Comparison of ENCODE assay signal across 8 cellular contexts in genomic region chr9:134640491-134641172, GRCh38. TPM values are rescaled to one million over a fixed set of nuclear protein-coding genes. Genes with fewer than 3 reads are reported as not detected.
A peak's percentile ranks its signal among the peaks of the same experiment; 100 is the strongest.
DNase-seq lines count a peak whose midpoint lies in the region; ATAC-seq and TF ChIP-seq lines count a peak whose summit lies in the region.

No MANE protein-coding gene starts in this region.

- H3K9me2 ChIP-seq in GM23248 (ENCODE audit: insufficient read depth), result no peaks in the 10 kb centered on the region

- in situ Hi-C loops in GM23248 (cut with MboI) (no loop called here), ACHN (cut with HindIII; ENCODE audit: low pct_ligation_motif_present, low pct_unique_long_range_greater_than_20kb, low sequenced_read_pairs) (no loop called here)

- H3K27ac ChIP-seq in GM23248, result peak overlapping the region; percentile 94
- H3K27ac ChIP-seq in WERI-Rb-1, result peak overlapping the region; percentile 77
- no peak overlapping the region for H3K27ac ChIP-seq in iPS-20b (ENCODE audit: low read length)
- peak overlapping the region; percentile 83 for H3K27ac ChIP-seq in skeletal muscle tissue (ENCODE audit: low read depth, low read length)

- H3K27me3 ChIP-seq in GM23248 (replicated peaks; ENCODE audit: insufficient read depth) (no peaks in the 10 kb centered on the region), WERI-Rb-1 (ENCODE audit: insufficient read depth, low read depth, severe bottlenecking) (no peaks in the 10 kb centered on the region), iPS-20b (ENCODE audit: insufficient read depth, low read length) (peaks cover 17% of the 10 kb centered on the region), skeletal muscle tissue (ENCODE audit: control insufficient read depth in 3 of 3, insufficient read depth in 3 of 3, low read length in 3 of 3) (peaks cover 33 to 71% (median 39%) of the 10 kb centered on the region in 3 donors)

- H3F3A ChIP-seq in GM23248 (ENCODE audit: insufficient read depth), result peaks cover 22% of the 10 kb centered on the region

- H3K9me3 Mint-ChIP-seq in activated T-helper 1 cell treated with anti-CD3 and anti-CD28 coated beads, Interleukin-12 subunit alpha, Interleukin-12 subunit beta, Interleukin-2, Interleukin-4 antibody, amounts not matched to agents 30 ng/mL and 10 ng/mL and 1 ng/mL, durations not matched to agents 14 hours and 24 hours and 36 hours, result no peaks in the 10 kb centered on the region

- no peaks in the 10 kb centered on the region for H3K36me3 Mint-ChIP-seq in activated T-helper 1 cell treated with anti-CD3 and anti-CD28 coated beads, Interleukin-12 subunit alpha, Interleukin-12 subunit beta, Interleukin-2, Interleukin-4 antibody, amounts not matched to agents 30 ng/mL and 10 ng/mL and 1 ng/mL, durations not matched to agents 14 hours and 24 hours and 36 hours (ENCODE audit: low read depth)

- peak overlapping the region; percentile 46; the same call in 1 of the 2 replicates for H2AFZ ChIP-seq in GM23248

- WGBS in GM23248 (ENCODE audit: low coverage in 1 of 2, low lambda C conversion rate in 2 of 2, missing lambda C conversion rate in 2 of 2), 2 experiments, result 63 to 64% methylated on average over 15 of the region's 15 CpGs

- H3K4me3 Mint-ChIP-seq in activated T-helper 1 cell treated with anti-CD3 and anti-CD28 coated beads, Interleukin-12 subunit alpha, Interleukin-12 subunit beta, Interleukin-2, Interleukin-4 antibody, amounts not matched to agents 30 ng/mL and 10 ng/mL and 1 ng/mL, durations not matched to agents 14 hours and 24 hours and 36 hours, result no peak overlapping the region

- H3K9me3 ChIP-seq in GM23248 (ENCODE audit: low read depth) (no peaks in the 10 kb centered on the region), WERI-Rb-1 (ENCODE audit: severe bottlenecking) (no peaks in the 10 kb centered on the region), iPS-20b (ENCODE audit: insufficient read depth, low read depth, low read length) (no peaks in the 10 kb centered on the region), skeletal muscle tissue (ENCODE audit: control insufficient read depth in 3 of 3, low read length in 3 of 3) (no peaks in the 10 kb centered on the region)

- H3K4me1 ChIP-seq in GM23248 (ENCODE audit: insufficient read depth), result peaks cover 11% of the 10 kb centered on the region; the same call in 1 of the 2 replicates
- peaks cover 7% of the 10 kb centered on the region; the same call in 1 of the 2 replicates for H3K4me1 ChIP-seq in iPS-20b (ENCODE audit: insufficient read depth, low read length)
- peaks cover 8 to 16% (median 15%) of the 10 kb centered on the region in 3 donors for H3K4me1 ChIP-seq in skeletal muscle tissue (ENCODE audit: control insufficient read depth in 3 of 3, insufficient read depth in 3 of 3, low read length in 3 of 3)

- TF ChIP-seq CTCF in WERI-Rb-1 (IDR thresholded peaks at IDR 0.05; ENCODE audit: low read depth, low read length), result no peak

- peak overlapping the region; percentile 97 for H3K9ac ChIP-seq in GM23248
- H3K9ac ChIP-seq in iPS-20b (ENCODE audit: low read depth, low read length), result peak overlapping the region; percentile 62; the same call in 1 of the 2 replicates
- peak overlapping the region in 2 of 3 donors; percentile 45 to 68 for H3K9ac ChIP-seq in skeletal muscle tissue (ENCODE audit: low read depth in 1 of 3, low read length in 3 of 3)

- H3K4me3 ChIP-seq in GM23248, result peak overlapping the region; percentile 100
- H3K4me3 ChIP-seq in WERI-Rb-1 (ENCODE audit: low read depth, low read length), result peak overlapping the region; percentile 62
- H3K4me3 ChIP-seq in iPS-20b (ENCODE audit: low read length), result peak overlapping the region; percentile 61
- H3K4me3 ChIP-seq in skeletal muscle tissue (ENCODE audit: low read length in 3 of 3), result peak overlapping the region; percentile 49 to 60 (median 52)

- H3K36me3 ChIP-seq in GM23248 (ENCODE audit: low read depth), result no peaks in the 10 kb centered on the region
- H3K36me3 ChIP-seq in WERI-Rb-1, result no peaks in the 10 kb centered on the region
- H3K36me3 ChIP-seq in iPS-20b (ENCODE audit: insufficient read depth, low read depth, low read length), result no peaks in the 10 kb centered on the region
- H3K36me3 ChIP-seq in skeletal muscle tissue (ENCODE audit: control insufficient read depth in 3 of 3, insufficient read depth in 3 of 3, low read length in 3 of 3), result no peaks in the 10 kb centered on the region

- peaks cover 30% of the 10 kb centered on the region for H3K79me2 ChIP-seq in GM23248 (ENCODE audit: insufficient read depth)

- H3K27ac Mint-ChIP-seq in activated T-helper 1 cell treated with anti-CD3 and anti-CD28 coated beads, Interleukin-12 subunit alpha, Interleukin-12 subunit beta, Interleukin-2, Interleukin-4 antibody, amounts not matched to agents 30 ng/mL and 10 ng/mL and 1 ng/mL, durations not matched to agents 14 hours and 24 hours and 36 hours, result no peak overlapping the region

- ATAC-seq in HG03196 (IDR thresholded peaks at IDR 0.05; ENCODE audit: unreplicated experiment) (no peak), HG03571 (IDR thresholded peaks at IDR 0.05; ENCODE audit: unreplicated experiment) (no peak)

- intact Hi-C loops in activated T-helper 1 cell treated with anti-CD3 and anti-CD28 coated beads, Interleukin-12 subunit alpha, Interleukin-12 subunit beta, Interleukin-2, Interleukin-4 antibody, amounts not matched to agents 30 ng/mL and 10 ng/mL and 1 ng/mL, durations not matched to agents 14 hours and 24 hours and 36 hours (cut with micrococcal nuclease), result no loop called here

- DNase-seq in GM23248 (no peak), WERI-Rb-1 (no peak), ACHN (no peak)
- DNase-seq in activated T-helper 1 cell treated with anti-CD3 and anti-CD28 coated beads, Interleukin-12 subunit alpha, Interleukin-12 subunit beta, Interleukin-2, Interleukin-4 antibody, amounts not matched to agents 30 ng/mL and 10 ng/mL and 1 ng/mL, durations not matched to agents 14 hours and 24 hours and 36 hours (ENCODE audit: low spot score), result no peak

- H4K20me1 ChIP-seq in GM23248 (ENCODE audit: insufficient read depth), result 0 out of 2 replicates have a peak, but pooled peaks cover under 1% of the 10 kb centered on the region

- peak overlapping the region; percentile 93 for H3K4me2 ChIP-seq in GM23248 (ENCODE audit: unreplicated experiment)

- H3K27me3 Mint-ChIP-seq in activated T-helper 1 cell treated with anti-CD3 and anti-CD28 coated beads, Interleukin-12 subunit alpha, Interleukin-12 subunit beta, Interleukin-2, Interleukin-4 antibody, amounts not matched to agents 30 ng/mL and 10 ng/mL and 1 ng/mL, durations not matched to agents 14 hours and 24 hours and 36 hours (ENCODE audit: insufficient read depth), result peaks cover 18% of the 10 kb centered on the region

- H3K4me1 Mint-ChIP-seq in activated T-helper 1 cell treated with anti-CD3 and anti-CD28 coated beads, Interleukin-12 subunit alpha, Interleukin-12 subunit beta, Interleukin-2, Interleukin-4 antibody, amounts not matched to agents 30 ng/mL and 10 ng/mL and 1 ng/mL, durations not matched to agents 14 hours and 24 hours and 36 hours (ENCODE audit: low read depth), result no peaks in the 10 kb centered on the region

RNA-seq across cellular contexts. Expression of gene COL5A1, which starts 1.0 kb away (rescaled TPM):
- total RNA-seq in GM23248 (2014; rRNA removed; shearing (Covaris generic)), result 812 and 897 TPM in 2 replicates
- 206 and 211 TPM in 2 replicates for polyA plus RNA-seq in GM23248 (2016; fragmentation: Nextera tagmentation; extraction: Ambion mirVana)
- total RNA-seq in skeletal muscle tissue, result 258 TPM
- total RNA-seq in activated T-helper 1 cell treated with anti-CD3 and anti-CD28 coated beads, Interleukin-12 subunit alpha, Interleukin-12 subunit beta, Interleukin-2, Interleukin-4 antibody, amounts not matched to agents 30 ng/mL and 10 ng/mL and 1 ng/mL, durations not matched to agents 14 hours and 24 hours and 36 hours, result not detected in 2 replicates

Comparison
In these comparisons a context has a peak if more than half of its experiments do, and no peak if none do; other contexts are left out.
1. RNA of gene COL5A1, which starts 1.0 kb away (total RNA-seq): 812 to 897 TPM in GM23248 and 258 TPM in skeletal muscle tissue (single experiment); not detected in activated T-helper 1 cell treated with anti-CD3 and anti-CD28 coated beads, Interleukin-12 subunit alpha, Interleukin-12 subunit beta, Interleukin-2, Interleukin-4 antibody, amounts not matched to agents 30 ng/mL and 10 ng/mL and 1 ng/mL, durations not matched to agents 14 hours and 24 hours and 36 hours; every median in the first group is over 100 times any median in the second.
2. Peak in every context shown above with its lines, with median percentiles within 50 percentile points of each other: H3K4me3 ChIP-seq and H3K9ac ChIP-seq.